Comparison of ENCODE assay signal across 13 cellular contexts in genomic region chr12:622420-622819, GRCh38. TPM values are rescaled to one million over a fixed set of nuclear protein-coding genes. Genes with fewer than 3 reads are reported as not detected.
A peak's percentile ranks its signal among the peaks of the same experiment; 100 is the strongest.
DNase-seq lines count a peak whose midpoint lies in the region; ATAC-seq and TF ChIP-seq lines count a peak whose summit lies in the region.
"Had no signal": no experiment of that assay in that cellular context is flagged by ENCODE, and none has a peak within 500 bp of the region (broad histone marks: within the 10 kb centered on the region; RNA-seq: fewer than 3 reads in every experiment).

No MANE protein-coding gene starts in this region.

- no peaks in the 10 kb centered on the region for H3K36me3 Mint-ChIP-seq in T-cell
- H3K36me3 Mint-ChIP-seq: CD8-positive, alpha-beta T cell had no signal

- H3K27me3 Mint-ChIP-seq in T-cell, result no peaks in the 10 kb centered on the region

- H3K27ac ChIP-seq in gastroesophageal sphincter, result peak overlapping the region in 2 of 4 donors; percentile 39 to 62
- H3K27ac ChIP-seq: KMS-11 had no signal

- H3K4me3 Mint-ChIP-seq in T-cell, result peak overlapping the region in 1 of 3 donors; percentile 47
- H3K4me3 Mint-ChIP-seq: CD8-positive, alpha-beta T cell had no signal

- no peak overlapping the region for H3K4me3 ChIP-seq in gastroesophageal sphincter

- peak overlapping the region; percentile 56 to 57 for H3K27ac Mint-ChIP-seq in T-cell

- no peak for TF ChIP-seq EP300 in gastroesophageal sphincter (IDR thresholded peaks at IDR 0.05)

- peaks cover 0 to 5% (median 0%) of the 10 kb centered on the region in 3 donors for H3K4me1 ChIP-seq in gastroesophageal sphincter

- no peaks in the 10 kb centered on the region for H3K9me3 ChIP-seq in gastroesophageal sphincter

- H3K4me1 Mint-ChIP-seq in T-cell, result peaks cover 30 to 48% (median 40%) of the 10 kb centered on the region in 3 donors

- WGBS in gastroesophageal sphincter (ENCODE audit: low coverage in 1 of 2), 2 donors, result 40% methylated on average over 3 of the region's 3 CpGs

- no peak for TF ChIP-seq POLR2A in gastroesophageal sphincter (IDR thresholded peaks at IDR 0.05)

- POLR2A ChIA-PET in T-cell (lab: Charles Lee), result interaction anchor here (0.6 to 0.9 kb wide), 2 partner anchors 135 to 271 kb away, joined by 3 to 6 read pairs; no protein-coding TSS in a partner anchor

- CTCF ChIA-PET in T-cell (lab: Charles Lee), result interaction anchor here in 1 of 2 donors (0.6 to 0.7 kb wide), 2 partner anchors 134 to 157 kb away, joined by 3 read pairs; no protein-coding TSS in a partner anchor

- H3K36me3 ChIP-seq in gastroesophageal sphincter, result no peaks in the 10 kb centered on the region

- no peaks in the 10 kb centered on the region for H3K9me3 Mint-ChIP-seq in T-cell
- H3K9me3 Mint-ChIP-seq: CD8-positive, alpha-beta T cell had no signal

- no peaks in the 10 kb centered on the region for H3K27me3 ChIP-seq in gastroesophageal sphincter

- ATAC-seq in T-cell (replicated peaks in 1 of 4) (peak in 2 of 4 experiments; percentile 39 to 73), gastroesophageal sphincter (peak; percentile 16), HG03097 (IDR thresholded peaks at IDR 0.05; ENCODE audit: low FRiP score, unreplicated experiment) (no peak)
- ATAC-seq: CD8-positive, alpha-beta T cell had no signal

- TF ChIP-seq CTCF in gastroesophageal sphincter (IDR thresholded peaks at IDR 0.05), result no peak

- peak; percentile 10 for DNase-seq in stimulated activated CD4-positive, alpha-beta T cell treated with anti-CD3 and anti-CD28 coated beads, Interleukin-2, amount 100 ng/mL, for 4 hours (ENCODE audit: low read depth)
- no peak for DNase-seq in stimulated activated CD4-positive, alpha-beta T cell treated with anti-CD3 and anti-CD28 coated beads, Interleukin-1b, Interleukin-23, amount 100 ng/mL, for 48 hours
- DNase-seq in T-cell (no peak), NCI-H1092 treated with DMSO at 0.1 percent for 48 hours (lab: John Stamatoyannopoulos, UW) (no peak), NCI-H1930 (lab: John Stamatoyannopoulos, UW) (no peak)
- DNase-seq in activated effector memory CD4-positive, alpha-beta T cell treated with anti-CD3 and anti-CD28 coated beads, Interleukin-2, amount 50 U/mL, for 16 hours, result no peak
- DNase-seq: CD8-positive, alpha-beta T cell; left cardiac atrium; NCI-H774 had no signal

RNA-seq across cellular contexts. Expression of gene NINJ2, which starts 40.8 kb away (rescaled TPM):
- total RNA-seq in T-cell, result 1 to 10 TPM; 1.7 to 8.7 (median 2.5) TPM
- 1 to 10 TPM in 3 of 4 donors, under 1 TPM in 1; 0.78 to 9.0 (median 5.2) TPM for total RNA-seq in gastroesophageal sphincter
- total RNA-seq: astrocyte had no signal
